Comparison of ENCODE assay signal across 8 cellular contexts in the genomic region with DNA sequence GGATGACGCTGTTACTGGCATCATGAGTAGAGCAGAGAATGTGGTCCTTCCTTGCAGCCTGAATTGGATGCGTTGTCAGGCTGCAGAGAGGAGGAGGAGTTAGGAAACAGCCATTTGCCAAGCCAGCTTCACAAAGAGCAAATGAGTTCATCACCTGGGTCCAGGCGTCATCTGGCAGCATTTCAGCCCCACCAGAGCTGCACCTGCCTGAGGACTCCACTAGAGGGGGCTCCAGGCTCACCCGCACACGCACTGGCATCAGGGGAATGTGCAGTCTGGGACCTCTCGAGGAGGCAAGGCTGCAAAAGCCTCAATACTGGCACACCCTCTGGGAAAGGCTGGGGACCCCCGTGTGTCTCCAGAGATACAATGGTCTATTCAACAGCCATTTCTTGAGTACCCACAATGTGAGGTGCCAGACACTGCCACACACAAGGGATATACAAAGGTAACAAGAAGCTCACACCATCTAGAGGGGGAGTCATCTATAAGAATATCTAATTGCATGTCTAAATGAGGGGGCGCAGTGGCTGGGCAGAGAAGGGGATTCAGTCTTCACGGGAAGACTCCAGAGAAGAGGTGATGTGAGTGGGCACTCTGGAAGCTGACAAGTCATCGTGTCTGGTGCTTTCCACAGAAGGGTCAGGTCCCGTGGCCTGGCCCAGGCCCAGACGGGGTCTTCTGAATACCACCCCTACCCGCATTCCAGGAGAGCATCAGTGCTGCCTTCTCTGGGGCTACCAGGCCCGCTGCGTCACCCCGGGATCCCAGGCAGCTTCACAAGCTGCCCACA. TPM values are rescaled to one million over a fixed set of nuclear protein-coding genes. Genes with fewer than 3 reads are reported as not detected.
DNase-seq lines count a peak whose midpoint lies in the region; ATAC-seq, FAIRE-seq and TF ChIP-seq lines count a peak whose summit lies in the region.

No MANE protein-coding gene starts in this region.

- H3K23me2 ChIP-seq in H1 (ENCODE audit: low read depth, low read length) = no peaks in the 10 kb centered on the region

- no peak overlapping the region for H3K27ac ChIP-seq in CD8-positive, alpha-beta T cell (ENCODE audit: low read depth, low read length)
- H3K27ac ChIP-seq in HL-60 (replicated peaks) (no peak overlapping the region), H1 (ENCODE audit: low read depth, low read length) (no peak overlapping the region)

- H2AK5ac ChIP-seq in H1 (ENCODE audit: low read depth, low read length) = no peak overlapping the region

- intact Hi-C loops in CD8-positive, alpha-beta T cell (cut with DNase I, micrococcal nuclease) = loop anchor here (1.0 to 5.0 kb wide), 4 partner anchors 72 to 268 kb away; no protein-coding TSS in a partner anchor

- H3K27me3 ChIP-seq in CD8-positive, alpha-beta T cell (ENCODE audit: insufficient read depth, low read length) = no peaks in the 10 kb centered on the region
- peaks cover 3% of the 10 kb centered on the region for H3K27me3 ChIP-seq in HL-60 (ENCODE audit: insufficient read depth, poor library complexity, severe bottlenecking)
- H3K27me3 ChIP-seq in H1 (replicated peaks in 1 of 4; ENCODE audit: control insufficient read depth in 3 of 4, extremely low read depth in 1 of 4, insufficient read depth in 3 of 4, low read length in 3 of 4) = no peaks in the 10 kb centered on the region; a peak in 1 of 7 replicates

- no peaks in the 10 kb centered on the region for H3K79me2 ChIP-seq in H1 (ENCODE audit: control insufficient read depth in 1 of 2, insufficient read depth in 2 of 2, low read length in 2 of 2)

- H3K9me3 ChIP-seq in CD8-positive, alpha-beta T cell (ENCODE audit: low read length) = no peaks in the 10 kb centered on the region
- no peaks in the 10 kb centered on the region for H3K9me3 ChIP-seq in H1 (ENCODE audit: insufficient read depth in 2 of 2, low read depth in 1 of 2, low read length in 1 of 2)

- no peak overlapping the region for H4K91ac ChIP-seq in H1 (replicated peaks; ENCODE audit: insufficient read length, low read length)

- H3K18ac ChIP-seq in H1 (ENCODE audit: extremely low read depth, low read length) = no peak overlapping the region

- H3K14ac ChIP-seq in H1 (ENCODE audit: insufficient read length) = no peak overlapping the region

- H3K4me1 Mint-ChIP-seq in CD8-positive, alpha-beta T cell (ENCODE audit: low read depth) = peaks cover 15% of the 10 kb centered on the region
- peaks cover 16% of the 10 kb centered on the region for H3K4me1 Mint-ChIP-seq in activated CD4-positive, alpha-beta memory T cell treated with anti-CD3 and anti-CD28 coated beads, Interleukin-2, amount 10 ng/mL, durations not matched to agents 7 days and 5 days

- no peak overlapping the region for H2AFZ ChIP-seq in H1 (ENCODE audit: low read length)

- no peak overlapping the region for H3K27ac Mint-ChIP-seq in CD8-positive, alpha-beta T cell
- H3K27ac Mint-ChIP-seq in activated CD4-positive, alpha-beta memory T cell treated with anti-CD3 and anti-CD28 coated beads, Interleukin-2, amount 10 ng/mL, durations not matched to agents 7 days and 5 days = no peak overlapping the region

- TF ChIP-seq RAD21 in H1 (IDR thresholded peaks at IDR 0.05 in 1 of 2, conservative IDR thresholded peaks at IDR 0.05 in 1 of 2; ENCODE audit: low read depth in 2 of 2, low read length in 2 of 2) = peak; percentile 100

- no peaks in the 10 kb centered on the region for H3K79me1 ChIP-seq in H1 (ENCODE audit: low read depth, low read length)

- H3K4me3 Mint-ChIP-seq in CD8-positive, alpha-beta T cell = no peak overlapping the region
- H3K4me3 Mint-ChIP-seq in activated CD4-positive, alpha-beta memory T cell treated with anti-CD3 and anti-CD28 coated beads, Interleukin-2, amount 10 ng/mL, durations not matched to agents 7 days and 5 days = no peak overlapping the region

- WGBS in H1 (ENCODE audit: extremely low coverage in 1 of 2, insufficient coverage in 1 of 2, insufficient read length in 1 of 2, insufficient replicate concordance in 2 of 2, low coverage in 1 of 2, low lambda C conversion rate in 2 of 2, missing lambda C conversion rate in 1 of 2), 2 experiments = 55% methylated on average over 16 of the region's 16 CpGs; no CpG with 5 or more reads in 1 of the 2 experiments

- peak overlapping the region; percentile 82; the same call in 1 of the 2 replicates for H2BK20ac ChIP-seq in H1 (ENCODE audit: low read length)

- H4K20me1 ChIP-seq in H1 (replicated peaks in 1 of 2; ENCODE audit: control insufficient read depth in 1 of 2, insufficient read depth in 2 of 2, low read length in 2 of 2) = peaks cover 0 to 5% of the 10 kb centered on the region in 2 experiments

- H2BK15ac ChIP-seq in H1 (ENCODE audit: low read length) = no peak overlapping the region

- peak; percentile 87 for ATAC-seq in CD8-positive, alpha-beta T cell

- no peak overlapping the region for H3K4me2 ChIP-seq in H1 (ENCODE audit: insufficient read depth in 1 of 2, low read depth in 2 of 2, low read length in 2 of 2)

- H3K9ac ChIP-seq in H1 (replicated peaks in 1 of 4; ENCODE audit: extremely low read depth in 1 of 4, low read depth in 3 of 4, low read length in 3 of 4) = no peak overlapping the region

- peaks cover 4% of the 10 kb centered on the region for H3K4me1 ChIP-seq in CD8-positive, alpha-beta T cell (ENCODE audit: insufficient read depth, low read length)
- peaks cover 10 to 27% (median 19%) of the 10 kb centered on the region in 4 experiments for H3K4me1 ChIP-seq in H1 (replicated peaks in 1 of 4; ENCODE audit: control insufficient read depth in 3 of 4, insufficient read depth in 4 of 4, low read length in 3 of 4)

- DNase-seq in CD8-positive, alpha-beta T cell = peak; percentile 10 to 59 (median 27)
- peak in 1 of 2 experiments; percentile 73 for DNase-seq in HL-60 (ENCODE audit: low read depth in 1 of 2, low spot score in 1 of 2)
- DNase-seq in NCI-H774 (lab: John Stamatoyannopoulos, UW) = peak; percentile 47
- peak; percentile 63 for DNase-seq in activated CD4-positive, alpha-beta memory T cell treated with anti-CD3 and anti-CD28 coated beads, Interleukin-2, amount 10 ng/mL, durations not matched to agents 7 days and 5 days
- DNase-seq in H1 (ENCODE audit: low read depth in 1 of 2, low spot score in 2 of 2) = peak; percentile 70 to 90
- DNase-seq in medulla oblongata (ENCODE audit: extremely low spot score) = peak; percentile 95
- DNase-seq in stimulated activated CD8-positive, alpha-beta memory T cell treated with anti-CD3 and anti-CD28 coated beads, Interleukin-15, amount 100 ng/mL, for 48 hours (ENCODE audit: low read depth in 2 of 2) = peak; percentile 14 to 32
- no peak for DNase-seq in OCI-M2 (lab: John Stamatoyannopoulos, UW; ENCODE audit: unreplicated experiment)

- no peak overlapping the region for H3K56ac ChIP-seq in H1 (replicated peaks; ENCODE audit: insufficient read length, low read depth, low read length)

- H3K4ac ChIP-seq in H1 (replicated peaks; ENCODE audit: insufficient read length, low read depth, low read length) = no peak overlapping the region

- no peaks in the 10 kb centered on the region for H3K9me3 Mint-ChIP-seq in CD8-positive, alpha-beta T cell
- no peaks in the 10 kb centered on the region for H3K9me3 Mint-ChIP-seq in activated CD4-positive, alpha-beta memory T cell treated with anti-CD3 and anti-CD28 coated beads, Interleukin-2, amount 10 ng/mL, durations not matched to agents 7 days and 5 days

- FAIRE-seq in H1 (lab: Jason Lieb, UNC) = peak; percentile 68

- H3K27me3 Mint-ChIP-seq in CD8-positive, alpha-beta T cell (ENCODE audit: low read depth) = no peaks in the 10 kb centered on the region
- H3K27me3 Mint-ChIP-seq in activated CD4-positive, alpha-beta memory T cell treated with anti-CD3 and anti-CD28 coated beads, Interleukin-2, amount 10 ng/mL, durations not matched to agents 7 days and 5 days = peaks cover 7% of the 10 kb centered on the region

- peak overlapping the region; percentile 15 for H2BK120ac ChIP-seq in H1 (replicated peaks; ENCODE audit: low read depth, low read length)

- no peaks in the 10 kb centered on the region for H3K36me3 Mint-ChIP-seq in CD8-positive, alpha-beta T cell
- no peaks in the 10 kb centered on the region for H3K36me3 Mint-ChIP-seq in activated CD4-positive, alpha-beta memory T cell treated with anti-CD3 and anti-CD28 coated beads, Interleukin-2, amount 10 ng/mL, durations not matched to agents 7 days and 5 days (ENCODE audit: low read depth)

- TF ChIP-seq EP300 in H1 (IDR thresholded peaks at IDR 0.05; ENCODE audit: borderline replicate concordance in 1 of 2, low read depth in 2 of 2, low read length in 2 of 2) = no peak

- CTCF ChIA-PET in CD8-positive, alpha-beta T cell (lab: Charles Lee) = interaction anchor here (1.2 to 3.2 kb wide), 6 partner anchors 8 to 535 kb away, joined by 3 to 25 read pairs (median 4); no protein-coding TSS in a partner anchor
- CTCF ChIA-PET in activated CD4-positive, alpha-beta memory T cell treated with anti-CD3 and anti-CD28 coated beads, Interleukin-2, amount 10 ng/mL, durations not matched to agents 7 days and 5 days (lab: Charles Lee) = interaction anchor here (0.6 to 4.4 kb wide), 15 partner anchors 9 to 271 kb away, joined by 3 to 70 read pairs (median 3); no protein-coding TSS in a partner anchor
- CTCF ChIA-PET in H1 (lab: Charles Lee; ENCODE audit: partially characterized antibody) = interaction anchor here (0.5 to 33.8 kb wide), 41 partner anchors 10 to 451 kb away, joined by 3 to 1336 read pairs (median 5); partner anchors contain the start of gene TMEM81

- no peaks in the 10 kb centered on the region for H3K36me3 ChIP-seq in CD8-positive, alpha-beta T cell (ENCODE audit: insufficient read depth, low read length)
- no peaks in the 10 kb centered on the region for H3K36me3 ChIP-seq in H1 (ENCODE audit: control insufficient read depth in 2 of 4, insufficient read depth in 4 of 4, low read length in 3 of 4)

- no peak overlapping the region; the same call in 1 of the 2 replicates for H2BK12ac ChIP-seq in H1 (ENCODE audit: low read depth, low read length)

- TF ChIP-seq CTCF in CD8-positive, alpha-beta T cell (IDR thresholded peaks at IDR 0.05) = peak; percentile 63
- TF ChIP-seq CTCF in HL-60 (IDR thresholded peaks at IDR 0.05; ENCODE audit: insufficient read depth, low read length) = peak; percentile 98
- peak; percentile 98 to 100 (median 98) for TF ChIP-seq CTCF in H1 (IDR thresholded peaks at IDR 0.05; ENCODE audit: control extremely low read depth in 1 of 3, insufficient read depth in 1 of 3, low read depth in 1 of 3, low read length in 3 of 3)

- no peak overlapping the region for H3K4me3 ChIP-seq in CD8-positive, alpha-beta T cell (ENCODE audit: low read depth, low read length)
- H3K4me3 ChIP-seq in HL-60 (replicated peaks; ENCODE audit: insufficient read depth, low read length) = no peak overlapping the region
- H3K4me3 ChIP-seq in H1 (ENCODE audit: extremely low read depth in 1 of 4, insufficient read depth in 2 of 4, low read depth in 3 of 4, low read length in 4 of 4) = no peak overlapping the region

- H4K5ac ChIP-seq in H1 (ENCODE audit: insufficient read length, low read depth, low read length) = no peak overlapping the region

- POLR2A ChIA-PET in CD8-positive, alpha-beta T cell (lab: Charles Lee) = no interaction called here
- POLR2A ChIA-PET in activated CD4-positive, alpha-beta memory T cell treated with anti-CD3 and anti-CD28 coated beads, Interleukin-2, amount 10 ng/mL, durations not matched to agents 7 days and 5 days (lab: Charles Lee) = no interaction called here
- POLR2A ChIA-PET in H1 (lab: Charles Lee; ENCODE audit: partially characterized antibody) = interaction anchor here (4.1 kb wide), 1 partner anchor 14 kb away, joined by 16 read pairs; no protein-coding TSS in a partner anchor

- H2BK5ac ChIP-seq in H1 (ENCODE audit: low read depth, low read length) = 0 out of 2 replicates have a peak overlapping the region, but pooled peaks have one; percentile 8

- no peak overlapping the region for H4K8ac ChIP-seq in H1 (ENCODE audit: extremely low read depth, insufficient read depth, low read length)

- no peak overlapping the region for H3K23ac ChIP-seq in H1 (ENCODE audit: insufficient read length)

- no peak for TF ChIP-seq POLR2A in H1 (IDR thresholded peaks at IDR 0.05; ENCODE audit: control extremely low read depth in 1 of 2, low read depth in 2 of 2, low read length in 2 of 2)

RNA-seq across cellular contexts. Expression of gene CNTN2, which starts 53.5 kb away (rescaled TPM):
- total RNA-seq in CD8-positive, alpha-beta T cell = not detected
- not detected for total RNA-seq in activated CD4-positive, alpha-beta memory T cell treated with anti-CD3 and anti-CD28 coated beads, Interleukin-2, amount 10 ng/mL, durations not matched to agents 7 days and 5 days
- total RNA-seq in H1 (2021; fragmentation: NEBNext Ultra II Directional; extraction: Animal tissue kit (Norgen Biotek cat#: 25700)) = 3.9 TPM in 2 replicates
- 1.2 and 2.3 TPM in 2 replicates for polyA plus RNA-seq in H1 (2011; rRNA removed)
- 1.1 TPM for polyA plus RNA-seq in H1 (2011; cell fraction: cytosol; rRNA removed)
- polyA plus RNA-seq in H1 (2011; cell fraction: nucleus; rRNA removed) = 4.8 TPM
- polyA plus RNA-seq in H1 (2012, experiment 1 of 2) = 2.1 to 2.4 TPM (median 2.3 TPM) in 4 replicates
- 1.4 TPM for polyA plus RNA-seq in H1 (2012, experiment 2 of 2)
- 3.1 TPM for polyA plus RNA-seq in H1 (2013, experiment 1 of 2)
- 4.4 TPM for polyA plus RNA-seq in H1 (2013, experiment 2 of 2)
- polyA minus RNA-seq in H1 (2011; rRNA and poly(A)+ RNA removed) = 2.4 and 2.8 TPM in 2 replicates
- polyA minus RNA-seq in H1 (2011; cell fraction: cytosol; rRNA and poly(A)+ RNA removed) = 3.8 TPM
- 6.8 TPM for polyA minus RNA-seq in H1 (2011; cell fraction: nucleus; rRNA and poly(A)+ RNA removed)
